In genomic region chr4:1248262-1249147, GRCh38 we compare ENCODE assay signal across 8 cellular contexts. TPM values are rescaled to one million over a fixed set of nuclear protein-coding genes. Genes with fewer than 3 reads are reported as not detected.
DNase-seq lines count a peak whose midpoint lies in the region; ATAC-seq and TF ChIP-seq lines count a peak whose summit lies in the region.

Gene CTBP1, minus strand, starts transcription at chr4:1249130. Its CDS starts 7,799 bp downstream, at chr4:1241331.

- H3K4me1 ChIP-seq in MM.1S (ENCODE audit: low read length), result peaks cover 11% of the 10 kb centered on the region; the same call in 1 of the 2 replicates
- H3K4me1 ChIP-seq in ovary (ENCODE audit: insufficient read depth), result peaks cover 43% of the 10 kb centered on the region
- peaks cover 29% of the 10 kb centered on the region for H3K4me1 ChIP-seq in thymus (ENCODE audit: control insufficient read depth, insufficient read depth, low read length)

- H3K9me3 ChIP-seq in MM.1S (replicated peaks; ENCODE audit: insufficient read depth, low read length), result no peaks in the 10 kb centered on the region
- H3K9me3 ChIP-seq in ovary, result no peaks in the 10 kb centered on the region
- peaks cover 1% of the 10 kb centered on the region for H3K9me3 ChIP-seq in thymus (ENCODE audit: control insufficient read depth)

- H3K27ac Mint-ChIP-seq in activated naive CD4-positive, alpha-beta T cell treated with anti-CD3 and anti-CD28 coated beads, Interleukin-2, amount 50 U/mL, for 72 hours, result peak within 1 kb of the TSS; percentile 94 to 98
- peak within 1 kb of the TSS; percentile 88 for H3K27ac Mint-ChIP-seq in glutamatergic neuron (ENCODE audit: unreplicated experiment)

- H3K4me1 Mint-ChIP-seq in glutamatergic neuron (ENCODE audit: low read depth, unreplicated experiment), result peaks cover 33% of the 10 kb centered on the region

- H3K27me3 ChIP-seq in MM.1S (replicated peaks; ENCODE audit: insufficient read depth, low read length), result no peaks in the 10 kb centered on the region
- H3K27me3 ChIP-seq in ovary, result no peaks in the 10 kb centered on the region
- H3K27me3 ChIP-seq in thymus (ENCODE audit: control insufficient read depth, insufficient read depth), result no peaks in the 10 kb centered on the region

- peaks cover 28% of the 10 kb centered on the region for H3K27me3 Mint-ChIP-seq in glutamatergic neuron (ENCODE audit: unreplicated experiment)

- peaks cover 10% of the 10 kb centered on the region; the same call in 1 of the 2 replicates for H4K20me1 ChIP-seq in MM.1S (ENCODE audit: insufficient read depth, low read length)

- ATAC-seq in activated naive CD4-positive, alpha-beta T cell treated with anti-CD3 and anti-CD28 coated beads, Interleukin-2, amount 50 U/mL, for 72 hours, result peak; percentile 29 to 65

- H3K36me3 ChIP-seq in MM.1S (replicated peaks; ENCODE audit: insufficient read depth, low read length), result no peaks in the 10 kb centered on the region
- H3K36me3 ChIP-seq in ovary, result no peaks in the 10 kb centered on the region
- peaks cover 5% of the 10 kb centered on the region for H3K36me3 ChIP-seq in thymus (ENCODE audit: control insufficient read depth, insufficient read depth)

- DNase-seq in GM10248 (ENCODE audit: extremely low spot score) (peak; percentile 98), HCEC 1CT (peak; percentile 68), MM.1S (peak; percentile 90), SKM-1 (lab: John Stamatoyannopoulos, UW; ENCODE audit: unreplicated experiment) (peak; percentile 91), glutamatergic neuron (peak; percentile 79), ovary (peak; percentile 80 to 90 (median 86))
- peak; percentile 87 to 93 for DNase-seq in activated naive CD4-positive, alpha-beta T cell treated with anti-CD3 and anti-CD28 coated beads, Interleukin-2, amount 50 U/mL, for 72 hours (ENCODE audit: low spot score in 2 of 2)

- no peak for TF ChIP-seq CTCF in GM10248 (IDR thresholded peaks at IDR 0.05; ENCODE audit: control extremely low read depth, extremely low read depth, low read depth, missing control alignments)
- TF ChIP-seq CTCF in MM.1S (IDR thresholded peaks at IDR 0.05; ENCODE audit: low read length), result no peak
- no peak for TF ChIP-seq CTCF in glutamatergic neuron (IDR thresholded peaks at IDR 0.05; ENCODE audit: partially characterized antibody, unreplicated experiment)
- peak in 1 of 3 donors; percentile 15 for TF ChIP-seq CTCF in ovary (IDR thresholded peaks at IDR 0.05)

- no peaks in the 10 kb centered on the region for H3K9me2 ChIP-seq in MM.1S (replicated peaks; ENCODE audit: insufficient read depth, low read length)

- H2AFZ ChIP-seq in MM.1S (ENCODE audit: low read length), result peak within 1 kb of the TSS; percentile 86

- TF ChIP-seq EP300 in ovary (IDR thresholded peaks at IDR 0.05), result no peak

- H3K36me3 Mint-ChIP-seq in activated naive CD4-positive, alpha-beta T cell treated with anti-CD3 and anti-CD28 coated beads, Interleukin-2, amount 50 U/mL, for 72 hours, result peaks cover 22 to 39% of the 10 kb centered on the region in 2 donors
- H3K36me3 Mint-ChIP-seq in glutamatergic neuron (ENCODE audit: unreplicated experiment), result peaks cover 21% of the 10 kb centered on the region

- POLR2A ChIA-PET in GM10248 (lab: Yijun Ruan, JAX), result interaction anchor here (1.1 kb wide), 1 partner anchor 85 kb away, joined by 5 read pairs; no protein-coding TSS in a partner anchor

- intact Hi-C loops in ovary (cut with DNase I), result loop anchor here (1.0 to 5.0 kb wide), 6 partner anchors 36 to 99 kb away; partner anchors contain the start of genes UVSSA (in 3 of the 4), MAEA (in 1 of the 4) and SPON2 (in 1 of the 4)

- peak within 1 kb of the TSS; percentile 98 for H3K4me2 ChIP-seq in MM.1S (ENCODE audit: low read depth, low read length)

- TF ChIP-seq POLR2A in ovary (IDR thresholded peaks at IDR 0.05), result peak; percentile 59

- H3K9me3 Mint-ChIP-seq in activated naive CD4-positive, alpha-beta T cell treated with anti-CD3 and anti-CD28 coated beads, Interleukin-2, amount 50 U/mL, for 72 hours, result peaks cover 0 to 11% of the 10 kb centered on the region in 2 donors
- peaks cover 36% of the 10 kb centered on the region for H3K9me3 Mint-ChIP-seq in glutamatergic neuron (ENCODE audit: unreplicated experiment)

- peak within 1 kb of the TSS; percentile 91 for H3K4me3 ChIP-seq in MM.1S (ENCODE audit: low read length)
- H3K4me3 ChIP-seq in ovary, result peak within 1 kb of the TSS; percentile 87
- H3K4me3 ChIP-seq in thymus (ENCODE audit: low read length), result peak within 1 kb of the TSS; percentile 94

- H3K9ac ChIP-seq in MM.1S (ENCODE audit: low read length), result peak within 1 kb of the TSS; percentile 98

- peaks cover 54% of the 10 kb centered on the region for H3K79me2 ChIP-seq in MM.1S (ENCODE audit: low read length)

- peak within 1 kb of the TSS; percentile 76 for H3K27ac ChIP-seq in MM.1S (ENCODE audit: low read length)
- peak within 1 kb of the TSS; percentile 96 to 98 for H3K27ac ChIP-seq in ovary
- peak within 1 kb of the TSS; percentile 98 for H3K27ac ChIP-seq in thymus (ENCODE audit: low read depth)

- H3K4me3 Mint-ChIP-seq in glutamatergic neuron (ENCODE audit: unreplicated experiment), result peak within 1 kb of the TSS; percentile 85

- WGBS in ovary, 3 donors, result 0 to 1% (median 0%) methylated on average over 37 to 159 of the region's 160 CpGs
- whole genome bisulfite sequencing in thymus, result under 1% methylated on average over 160 of the region's 160 CpGs

- CTCF ChIA-PET in GM10248 (lab: Yijun Ruan, JAX), result interaction anchor here (1.1 to 7.6 kb wide), 4 partner anchors 17 to 98 kb away, joined by 3 to 58 read pairs (median 4); no protein-coding TSS in a partner anchor

- no peaks in the 10 kb centered on the region for H3F3A ChIP-seq in MM.1S (ENCODE audit: insufficient read depth, low read length)

RNA-seq across cellular contexts. Expression of gene CTBP1, which starts in this region (rescaled TPM):
- 100 to 1,000 TPM in 1 of 2 donors, 10 to 100 TPM in 1; 74.7 to 177 TPM for total RNA-seq in activated naive CD4-positive, alpha-beta T cell treated with anti-CD3 and anti-CD28 coated beads, Interleukin-2, amount 50 U/mL, for 72 hours
- 302 TPM for total RNA-seq in glutamatergic neuron (ENCODE audit: unreplicated experiment)
- total RNA-seq in ovary, result 100 to 1,000 TPM in 6 of 7 donors, 10 to 100 TPM in 1; 89.5 to 231 (median 154) TPM
- 100 to 1,000 TPM in 1 of 2 donors, 10 to 100 TPM in 1; 45.7 to 124 TPM for polyA plus RNA-seq in ovary
- polyA plus RNA-seq in thymus, result 188 TPM

Comparison
In these comparisons a context has a peak if more than half of its experiments do, and no peak if none do; other contexts are left out.
1. Peak in every context shown above with its lines: DNase-seq, ATAC-seq, H3K4me3 ChIP-seq and H3K27ac ChIP-seq.